In genomic region chr5:169152946-169153345, GRCh38 we compare ENCODE assay signal across 20 cellular contexts.
"Had no signal": no experiment of that assay in that cellular context is flagged by ENCODE, and none has a peak within 500 bp of the region (broad histone marks: within the 10 kb centered on the region; RNA-seq: fewer than 3 reads in every experiment).

No MANE protein-coding gene starts in this region.

- H3K4me1 ChIP-seq: pancreas, prostate gland, spleen, testis, upper lobe of left lung had no signal

- H3K9me3 Mint-ChIP-seq: natural killer cell had no signal

- H3K4me3 Mint-ChIP-seq: natural killer cell; neural crest cell; stimulated activated memory B cell treated with anti-CD40 and anti-IgM and Interleukin-4, amounts not matched to agents 10 μg/mL and 1 μg/mL and 100 μg/mL, for 72 hours had no signal

- FAIRE-seq: colon, frontal cortex, kidney, pancreas, urothelium cell line had no signal

- DNase-seq: dorsolateral prefrontal cortex; effector CD4-positive, alpha-beta T cell; kidney; left lung; natural killer cell; pancreas; spleen; stimulated activated CD4-positive, alpha-beta T cell treated with anti-CD3 and anti-CD28 coated beads, Interleukin-4, amount 100 ng/mL, for 4 hours; stimulated activated naive CD8-positive, alpha-beta T cell treated with anti-CD3 and anti-CD28 coated beads, Interleukin-15, Interleukin-2, amounts not matched to agents 100 U/mL and 50 U/mL, for 24 hours; tibial artery; upper lobe of left lung had no signal

- H3K27ac Mint-ChIP-seq: natural killer cell; stimulated activated memory B cell treated with anti-CD40 and anti-IgM and Interleukin-4, amounts not matched to agents 10 μg/mL and 1 μg/mL and 100 μg/mL, for 72 hours had no signal

- H3K4me3 ChIP-seq: dorsolateral prefrontal cortex, left lung, pancreas, prostate gland, right atrium auricular region, spleen, testis, tibial artery, upper lobe of left lung had no signal

- H3K27ac ChIP-seq: dorsolateral prefrontal cortex, left lung, neutrophil, pancreas, prostate gland, right atrium auricular region, spleen, testis, tibial artery, upper lobe of left lung had no signal

- H3K4me1 Mint-ChIP-seq: natural killer cell; stimulated activated memory B cell treated with anti-CD40 and anti-IgM and Interleukin-4, amounts not matched to agents 10 μg/mL and 1 μg/mL and 100 μg/mL, for 72 hours had no signal

- ATAC-seq: natural killer cell; stimulated activated memory B cell treated with anti-CD40 and anti-IgM and Interleukin-4, amounts not matched to agents 10 μg/mL and 1 μg/mL and 100 μg/mL, for 72 hours; stimulated activated naive CD8-positive, alpha-beta T cell treated with anti-CD3 and anti-CD28 coated beads, Interleukin-15, Interleukin-2, amounts not matched to agents 100 U/mL and 50 U/mL, for 24 hours had no signal

- H3K27me3 Mint-ChIP-seq: stimulated activated memory B cell treated with anti-CD40 and anti-IgM and Interleukin-4, amounts not matched to agents 10 μg/mL and 1 μg/mL and 100 μg/mL, for 72 hours had no signal

- H3K9me3 ChIP-seq: neutrophil, pancreas, prostate gland, testis had no signal

- H3K36me3 ChIP-seq: left lung, neutrophil, pancreas, prostate gland, right atrium auricular region, spleen, tibial artery, upper lobe of left lung had no signal

- H3K27me3 ChIP-seq: left lung, neutrophil, pancreas, right atrium auricular region, testis, tibial artery, upper lobe of left lung had no signal
